Comparison of ENCODE assay signal across 24 cellular contexts in genomic region chr22:17913705-17914282, GRCh38.
DNase-seq lines count a peak whose midpoint lies in the region; ATAC-seq and TF ChIP-seq lines count a peak whose summit lies in the region.
"Had no signal": no experiment of that assay in that cellular context is flagged by ENCODE, and none has a peak within 500 bp of the region (broad histone marks: within the 10 kb centered on the region; RNA-seq: fewer than 3 reads in every experiment).

No MANE protein-coding gene starts in this region.

- in situ Hi-C loops in transverse colon (cut with MboI; ENCODE audit: low pct_ligation_motif_present in 1 of 4, low pct_unique_long_range_greater_than_20kb in 1 of 4, low sequenced_read_pairs in 3 of 4): no loop called here

- no peaks in the 10 kb centered on the region for H3K27me3 Mint-ChIP-seq in mesothelial cell of epicardium (ENCODE audit: low read depth)
- H3K27me3 Mint-ChIP-seq: activated CD4-positive, alpha-beta T cell treated with anti-CD3 and anti-CD28 coated beads for 36 hours; activated CD8-positive, alpha-beta memory T cell treated with anti-CD3 and anti-CD28 coated beads, Interleukin-2, amount 10 ng/mL, durations not matched to agents 7 days and 5 days; memory B cell; naive thymus-derived CD4-positive, alpha-beta T cell; stimulated activated naive CD8-positive, alpha-beta T cell treated with anti-CD3 and anti-CD28 coated beads, Interleukin-15, Interleukin-2, amounts not matched to agents 100 ng/mL and 50 ng/mL, for 24 hours had no signal

- no peak overlapping the region for H3K4me3 Mint-ChIP-seq in mesothelial cell of epicardium
- H3K4me3 Mint-ChIP-seq: activated CD4-positive, alpha-beta T cell treated with anti-CD3 and anti-CD28 coated beads for 36 hours; activated CD8-positive, alpha-beta memory T cell treated with anti-CD3 and anti-CD28 coated beads, Interleukin-2, amount 10 ng/mL, durations not matched to agents 7 days and 5 days; memory B cell; naive thymus-derived CD4-positive, alpha-beta T cell; stimulated activated naive CD8-positive, alpha-beta T cell treated with anti-CD3 and anti-CD28 coated beads, Interleukin-15, Interleukin-2, amounts not matched to agents 100 ng/mL and 50 ng/mL, for 24 hours had no signal

- peaks cover 44% of the 10 kb centered on the region for H3K4me1 Mint-ChIP-seq in mesothelial cell of epicardium
- H3K4me1 Mint-ChIP-seq: activated CD8-positive, alpha-beta memory T cell treated with anti-CD3 and anti-CD28 coated beads, Interleukin-2, amount 10 ng/mL, durations not matched to agents 7 days and 5 days had no signal

- H3K27me3 ChIP-seq in heart left ventricle (no peaks in the 10 kb centered on the region), adrenal gland (no peaks in the 10 kb centered on the region), transverse colon (no peaks in the 10 kb centered on the region), foreskin keratinocyte (no peaks in the 10 kb centered on the region), right lobe of liver (no peaks in the 10 kb centered on the region)
- H3K27me3 ChIP-seq: breast epithelium, upper lobe of left lung had no signal

- 65 to 76% (median 71%) methylated on average over 9 of the region's 9 CpGs for WGBS in heart left ventricle, 4 donors
- 81 to 89% (median 85%) methylated on average over 9 of the region's 9 CpGs for WGBS in adrenal gland, 4 donors
- 84 to 89% methylated on average over 8 to 9 of the region's 9 CpGs for WGBS in transverse colon (ENCODE audit: low coverage in 1 of 2), 2 donors
- 84% methylated on average over 9 of the region's 9 CpGs for WGBS in right lobe of liver (ENCODE audit: insufficient coverage, low coverage, low lambda C conversion rate, missing lambda C conversion rate)

- no peaks in the 10 kb centered on the region for H3K9me3 ChIP-seq in heart left ventricle
- H3K9me3 ChIP-seq in adrenal gland (replicated peaks in 1 of 3): no peaks in the 10 kb centered on the region
- H3K9me3 ChIP-seq in transverse colon: no peaks in the 10 kb centered on the region
- H3K9me3 ChIP-seq in right lobe of liver: no peaks in the 10 kb centered on the region
- H3K9me3 ChIP-seq: breast epithelium, upper lobe of left lung had no signal

- H3K4me3 ChIP-seq in heart left ventricle (no peak overlapping the region), adrenal gland (no peak overlapping the region), transverse colon (no peak overlapping the region), right lobe of liver (no peak overlapping the region)
- H3K4me3 ChIP-seq: breast epithelium, upper lobe of left lung had no signal

- no peak for DNase-seq in heart left ventricle
- DNase-seq in Right ventricle myocardium superior: no peak
- peak in 1 of 7 donors; percentile 4 for DNase-seq in adrenal gland
- no peak for DNase-seq in mesothelial cell of epicardium (ENCODE audit: low spot score in 2 of 2, unreplicated experiment in 2 of 2)
- no peak for DNase-seq in transverse colon
- DNase-seq in foreskin keratinocyte: no peak
- DNase-seq in right lobe of liver: no peak
- DNase-seq: activated CD4-positive, alpha-beta T cell treated with anti-CD3 and anti-CD28 coated beads for 36 hours; activated CD8-positive, alpha-beta memory T cell treated with anti-CD3 and anti-CD28 coated beads, Interleukin-2, amount 10 ng/mL, durations not matched to agents 7 days and 5 days; dermis blood vessel endothelial cell; DMS79; H7; naive thymus-derived CD4-positive, alpha-beta T cell; NCI-H2107; NCI-H510A; NK-92 treated with Interleukin-12 subunit alpha and Interleukin-12 subunit beta, amount 100 ng/mL, for 24 hours; stimulated activated CD4-positive, alpha-beta T cell treated with anti-CD3 and anti-CD28 coated beads, Interleukin-2, amount 100 ng/mL, for 48 hours; T-helper 9 cell; upper lobe of left lung had no signal

- H3K4me1 ChIP-seq in heart left ventricle: peaks cover 4 to 100% (median 60%) of the 10 kb centered on the region in 12 donors
- H3K4me1 ChIP-seq in adrenal gland (replicated peaks in 1 of 2): peaks cover 33 to 45% of the 10 kb centered on the region in 2 donors
- peaks cover 8 to 45% (median 26%) of the 10 kb centered on the region in 4 donors for H3K4me1 ChIP-seq in transverse colon
- H3K4me1 ChIP-seq in foreskin keratinocyte: peaks cover 10% of the 10 kb centered on the region
- peaks cover 0 to 3% (median 0%) of the 10 kb centered on the region in 4 donors for H3K4me1 ChIP-seq in right lobe of liver

- H3K27ac ChIP-seq in heart left ventricle (peak overlapping the region; percentile 6 to 96 (median 88)), adrenal gland (peak overlapping the region in 3 of 5 donors; percentile 39 to 55 (median 47)), transverse colon (peak overlapping the region in 3 of 4 donors; percentile 9 to 16 (median 13)), foreskin keratinocyte (no peak overlapping the region), right lobe of liver (no peak overlapping the region)
- H3K27ac ChIP-seq: RWPE1, upper lobe of left lung had no signal

- no peaks in the 10 kb centered on the region for H3K36me3 ChIP-seq in heart left ventricle
- no peaks in the 10 kb centered on the region for H3K36me3 ChIP-seq in adrenal gland (replicated peaks in 1 of 2)
- H3K36me3 ChIP-seq in transverse colon: no peaks in the 10 kb centered on the region
- H3K36me3 ChIP-seq in right lobe of liver: no peaks in the 10 kb centered on the region
- H3K36me3 ChIP-seq: breast epithelium, upper lobe of left lung had no signal

- ATAC-seq in heart left ventricle (no peak), Right ventricle myocardium superior (ENCODE audit: poor library complexity) (no peak), foreskin keratinocyte (no peak), GM18511 (IDR thresholded peaks at IDR 0.05; ENCODE audit: unreplicated experiment) (no peak), right lobe of liver (no peak)
- ATAC-seq: activated CD4-positive, alpha-beta T cell treated with anti-CD3 and anti-CD28 coated beads for 36 hours; activated CD8-positive, alpha-beta memory T cell treated with anti-CD3 and anti-CD28 coated beads, Interleukin-2, amount 10 ng/mL, durations not matched to agents 7 days and 5 days; naive thymus-derived CD4-positive, alpha-beta T cell had no signal

- TF ChIP-seq CTCF in heart left ventricle (IDR thresholded peaks at IDR 0.05): no peak
- TF ChIP-seq CTCF in adrenal gland (IDR thresholded peaks at IDR 0.05): no peak
- TF ChIP-seq CTCF in mesothelial cell of epicardium (IDR thresholded peaks at IDR 0.05; ENCODE audit: unreplicated experiment): no peak
- no peak for TF ChIP-seq CTCF in transverse colon (IDR thresholded peaks at IDR 0.05)
- no peak for TF ChIP-seq CTCF in foreskin keratinocyte (conservative IDR thresholded peaks at IDR 0.05)
- no peak for TF ChIP-seq CTCF in right lobe of liver (IDR thresholded peaks at IDR 0.05)

- TF ChIP-seq POLR2A in heart left ventricle (IDR thresholded peaks at IDR 0.05): no peak
- no peak for TF ChIP-seq POLR2A in adrenal gland (IDR thresholded peaks at IDR 0.05)
- no peak for TF ChIP-seq POLR2A in transverse colon (IDR thresholded peaks at IDR 0.05)
- TF ChIP-seq POLR2A in right lobe of liver (IDR thresholded peaks at IDR 0.05): no peak

- peak overlapping the region; percentile 69 for H3K27ac Mint-ChIP-seq in mesothelial cell of epicardium
- H3K27ac Mint-ChIP-seq: activated CD4-positive, alpha-beta T cell treated with anti-CD3 and anti-CD28 coated beads for 36 hours; activated CD8-positive, alpha-beta memory T cell treated with anti-CD3 and anti-CD28 coated beads, Interleukin-2, amount 10 ng/mL, durations not matched to agents 7 days and 5 days; naive thymus-derived CD4-positive, alpha-beta T cell; stimulated activated naive CD8-positive, alpha-beta T cell treated with anti-CD3 and anti-CD28 coated beads, Interleukin-15, Interleukin-2, amounts not matched to agents 100 ng/mL and 50 ng/mL, for 24 hours had no signal

- TF ChIP-seq EP300 in transverse colon (IDR thresholded peaks at IDR 0.05; ENCODE audit: low read depth): no peak

- intact Hi-C loops in heart left ventricle (cut with DNase I): loop anchor here in 9 of 10 donors (2.0 to 10.0 kb wide), 8 partner anchors 29 to 164 kb away; partner anchors contain the start of genes PEX26 (in 3 of the 9) and MICAL3 (in 2 of the 9)
- intact Hi-C loops in Right ventricle myocardium superior (cut with DNase I): loop anchor here (5.0 kb wide), 3 partner anchors 34 to 164 kb away; partner anchors contain the start of genes MICAL3 and PEX26
- intact Hi-C loops in adrenal gland (cut with DNase I): loop anchor here (10.0 kb wide), 2 partner anchors 81 to 111 kb away; partner anchors contain the start of gene MICAL3 (in 1 of the 2)
- intact Hi-C loops in transverse colon (cut with DNase I; ENCODE audit: low total_unique reads): no loop called here
- intact Hi-C loops in right lobe of liver (cut with DNase I): no loop called here

- H3K36me3 Mint-ChIP-seq in mesothelial cell of epicardium: no peaks in the 10 kb centered on the region
- H3K36me3 Mint-ChIP-seq: activated CD8-positive, alpha-beta memory T cell treated with anti-CD3 and anti-CD28 coated beads, Interleukin-2, amount 10 ng/mL, durations not matched to agents 7 days and 5 days; naive thymus-derived CD4-positive, alpha-beta T cell had no signal

- no peaks in the 10 kb centered on the region for H3K9me3 Mint-ChIP-seq in mesothelial cell of epicardium
- H3K9me3 Mint-ChIP-seq: memory B cell; naive thymus-derived CD4-positive, alpha-beta T cell; stimulated activated naive CD8-positive, alpha-beta T cell treated with anti-CD3 and anti-CD28 coated beads, Interleukin-15, Interleukin-2, amounts not matched to agents 100 ng/mL and 50 ng/mL, for 24 hours had no signal

Comparison
In these comparisons a context has a peak if more than half of its experiments do, and no peak if none do; other contexts are left out.
1. H3K27ac ChIP-seq: peak in heart left ventricle (12 of 12), adrenal gland (3 of 5) and transverse colon (3 of 4); none in foreskin keratinocyte (single experiment) and right lobe of liver (0 of 3).
2. intact Hi-C loops: an anchor here in heart left ventricle (2.0 to 10.0 kb wide), Right ventricle myocardium superior (5.0 kb wide) and adrenal gland (10.0 kb wide); none called in transverse colon and right lobe of liver.